In the genomic region with DNA sequence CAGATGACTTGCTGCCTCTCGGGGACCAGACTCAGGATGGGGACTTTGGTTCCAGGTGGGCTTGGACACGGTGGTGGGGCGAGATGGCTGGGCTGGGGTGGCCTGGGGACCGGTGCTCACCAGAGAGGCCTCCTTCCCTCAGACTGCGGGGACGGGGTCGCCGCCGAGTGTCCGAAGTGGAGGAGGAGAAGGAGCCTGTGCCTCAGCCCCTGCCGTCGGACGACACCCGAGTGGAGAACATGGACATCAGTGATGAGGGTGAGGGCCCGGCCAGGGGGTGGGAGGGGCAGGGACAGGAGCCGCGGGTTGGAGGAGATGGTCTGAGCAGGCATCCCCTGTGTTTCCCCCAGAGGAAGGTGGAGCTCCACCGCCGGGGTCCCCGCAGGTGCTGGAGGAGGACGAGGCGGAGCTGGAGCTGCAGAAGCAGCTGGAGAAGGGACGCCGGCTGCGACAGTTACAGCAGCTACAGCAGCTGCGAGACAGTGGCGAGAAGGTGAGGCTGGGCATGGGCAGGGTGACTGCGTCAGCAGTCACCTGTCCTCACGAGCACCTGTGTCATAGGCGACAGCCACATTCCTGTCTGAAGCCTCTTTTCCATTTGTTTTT, we compare ENCODE assay signal across 1 cellular context.
TF ChIP-seq lines count a peak whose summit lies in the region.

No MANE protein-coding gene starts in this region.

TF ChIP-seq in K562, 482 proteins besides CTCF, POLR2A, EP300 and RAD21:
- TF ChIP-seq DPF2 (IDR thresholded peaks at IDR 0.05) (no peak), POLR2AphosphoS5 (IDR thresholded peaks at IDR 0.05; ENCODE audit: control insufficient read depth, insufficient read depth, low read depth, low read length) (no peak), ATF1 (CRISPR knock-in tag; IDR thresholded peaks at IDR 0.05) (no peak), ATF1 (tag; IDR thresholded peaks at IDR 0.05) (no peak), POLR2G (IDR thresholded peaks at IDR 0.05; ENCODE audit: low read depth, low read length) (0 out of 2 replicates have a peak, but pooled peaks have one; percentile 28), EP400 (IDR thresholded peaks at IDR 0.05) (no peak), RBFOX2 (IDR thresholded peaks at IDR 0.05; ENCODE audit: low read depth, low read length) (peak; percentile 63), SNRNP70 (optimal IDR thresholded peaks at IDR 0.05; ENCODE audit: low read depth, low read length) (no peak), ELF4 (CRISPR knock-in tag; IDR thresholded peaks at IDR 0.05) (no peak)
- TF ChIP-seq, protein P1, sequence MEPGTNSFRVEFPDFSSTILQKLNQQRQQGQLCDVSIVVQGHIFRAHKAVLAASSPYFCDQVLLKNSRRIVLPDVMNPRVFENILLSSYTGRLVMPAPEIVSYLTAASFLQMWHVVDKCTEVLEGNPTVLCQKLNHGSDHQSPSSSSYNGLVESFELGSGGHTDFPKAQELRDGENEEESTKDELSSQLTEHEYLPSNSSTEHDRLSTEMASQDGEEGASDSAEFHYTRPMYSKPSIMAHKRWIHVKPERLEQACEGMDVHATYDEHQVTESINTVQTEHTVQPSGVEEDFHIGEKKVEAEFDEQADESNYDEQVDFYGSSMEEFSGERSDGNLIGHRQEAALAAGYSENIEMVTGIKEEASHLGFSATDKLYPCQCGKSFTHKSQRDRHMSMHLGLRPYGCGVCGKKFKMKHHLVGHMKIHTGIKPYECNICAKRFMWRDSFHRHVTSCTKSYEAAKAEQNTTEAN (CRISPR knock-in tag; IDR thresholded peaks at IDR 0.05): no peak
- TF ChIP-seq, protein P2, sequence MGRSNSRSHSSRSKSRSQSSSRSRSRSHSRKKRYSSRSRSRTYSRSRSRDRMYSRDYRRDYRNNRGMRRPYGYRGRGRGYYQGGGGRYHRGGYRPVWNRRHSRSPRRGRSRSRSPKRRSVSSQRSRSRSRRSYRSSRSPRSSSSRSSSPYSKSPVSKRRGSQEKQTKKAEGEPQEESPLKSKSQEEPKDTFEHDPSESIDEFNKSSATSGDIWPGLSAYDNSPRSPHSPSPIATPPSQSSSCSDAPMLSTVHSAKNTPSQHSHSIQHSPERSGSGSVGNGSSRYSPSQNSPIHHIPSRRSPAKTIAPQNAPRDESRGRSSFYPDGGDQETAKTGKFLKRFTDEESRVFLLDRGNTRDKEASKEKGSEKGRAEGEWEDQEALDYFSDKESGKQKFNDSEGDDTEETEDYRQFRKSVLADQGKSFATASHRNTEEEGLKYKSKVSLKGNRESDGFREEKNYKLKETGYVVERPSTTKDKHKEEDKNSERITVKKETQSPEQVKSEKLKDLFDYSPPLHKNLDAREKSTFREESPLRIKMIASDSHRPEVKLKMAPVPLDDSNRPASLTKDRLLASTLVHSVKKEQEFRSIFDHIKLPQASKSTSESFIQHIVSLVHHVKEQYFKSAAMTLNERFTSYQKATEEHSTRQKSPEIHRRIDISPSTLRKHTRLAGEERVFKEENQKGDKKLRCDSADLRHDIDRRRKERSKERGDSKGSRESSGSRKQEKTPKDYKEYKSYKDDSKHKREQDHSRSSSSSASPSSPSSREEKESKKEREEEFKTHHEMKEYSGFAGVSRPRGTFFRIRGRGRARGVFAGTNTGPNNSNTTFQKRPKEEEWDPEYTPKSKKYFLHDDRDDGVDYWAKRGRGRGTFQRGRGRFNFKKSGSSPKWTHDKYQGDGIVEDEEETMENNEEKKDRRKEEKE (IDR thresholded peaks at IDR 0.05; ENCODE audit: borderline replicate concordance in 1 of 2, control insufficient read depth in 1 of 2, low read depth in 2 of 2, low read length in 1 of 2): no peak
